In the genomic region with DNA sequence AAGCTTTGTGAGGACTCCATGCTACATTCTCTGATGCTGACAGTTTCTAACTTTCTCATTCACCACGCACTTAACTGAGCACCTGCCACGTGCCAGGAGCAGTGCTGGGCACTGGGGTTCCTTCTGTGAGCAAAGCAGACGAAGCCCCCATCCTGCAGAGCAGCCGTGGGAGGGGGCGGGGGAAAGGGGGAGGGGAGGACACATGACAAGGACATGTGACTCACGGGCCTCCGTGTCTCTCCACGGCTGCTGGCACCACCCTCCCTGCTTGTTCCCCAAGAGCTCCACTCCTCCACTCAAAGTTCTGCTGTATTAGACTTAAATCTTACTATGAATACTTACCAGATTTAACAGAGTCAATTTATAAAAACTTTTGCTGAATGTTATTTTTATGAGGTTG, we compare ENCODE assay signal across 14 cellular contexts. TPM values are rescaled to one million over a fixed set of nuclear protein-coding genes. Genes with fewer than 3 reads are reported as not detected.
"Had no signal": no experiment of that assay in that cellular context is flagged by ENCODE, and none has a peak within 500 bp of the region (broad histone marks: within the 10 kb centered on the region; RNA-seq: fewer than 3 reads in every experiment).

No MANE protein-coding gene starts in this region.

- H3K4me3 ChIP-seq: colonic mucosa, lower lobe of right lung, suprapubic skin had no signal

- H3K36me3 ChIP-seq: colonic mucosa, lower lobe of right lung, suprapubic skin had no signal

- H3K4me1 Mint-ChIP-seq: immature natural killer cell had no signal

- H3K27me3 ChIP-seq: colonic mucosa, suprapubic skin had no signal

- H3K36me3 Mint-ChIP-seq: immature natural killer cell, mesothelial cell of epicardium had no signal

- ATAC-seq: lower lobe of right lung, right cardiac atrium, T-helper 17 cell had no signal

- H3K4me1 ChIP-seq: colonic mucosa, lower lobe of right lung had no signal

- H3K9me3 ChIP-seq: colonic mucosa, lower lobe of right lung, suprapubic skin had no signal

- H3K27ac Mint-ChIP-seq: activated naive CD8-positive, alpha-beta T cell treated with anti-CD3 and anti-CD28 coated beads, Interleukin-2, amount 10 ng/mL, durations not matched to agents 7 days and 5 days; immature natural killer cell; mesothelial cell of epicardium; T-helper 17 cell had no signal

- H3K27ac ChIP-seq: colonic mucosa, lower lobe of right lung, suprapubic skin had no signal

- H3K9me3 Mint-ChIP-seq: activated naive CD8-positive, alpha-beta T cell treated with anti-CD3 and anti-CD28 coated beads, Interleukin-2, amount 10 ng/mL, durations not matched to agents 7 days and 5 days; immature natural killer cell; mesothelial cell of epicardium had no signal

- DNase-seq: activated CD4-positive, alpha-beta T cell treated with anti-CD3 and anti-CD28 coated beads, Interleukin-2, amount 50 U/mL, for 48 hours; activated CD8-positive, alpha-beta memory T cell treated with anti-CD3 and anti-CD28 coated beads, Interleukin-2, amount 50 U/mL, for 48 hours; activated naive CD8-positive, alpha-beta T cell treated with anti-CD3 and anti-CD28 coated beads, Interleukin-2, amount 10 ng/mL, durations not matched to agents 7 days and 5 days; colonic mucosa; effector CD4-positive, alpha-beta T cell; immature natural killer cell; lower lobe of right lung; right cardiac atrium; small intestine; stimulated activated naive CD4-positive, alpha-beta T cell; T-helper 17 cell had no signal

- H3K4me3 Mint-ChIP-seq: activated naive CD8-positive, alpha-beta T cell treated with anti-CD3 and anti-CD28 coated beads, Interleukin-2, amount 10 ng/mL, durations not matched to agents 7 days and 5 days; immature natural killer cell; mesothelial cell of epicardium; T-helper 17 cell had no signal

RNA-seq across cellular contexts. Expression of gene SLC7A9, which starts 55.5 kb away (rescaled TPM):
- total RNA-seq: glomerular endothelial cell had no signal
- polyA plus RNA-seq: immature natural killer cell had no signal
